Comparison of ENCODE assay signal across 8 cellular contexts in genomic region chr2:25250331-25251031, GRCh38.
A peak's percentile ranks its signal among the peaks of the same experiment; 100 is the strongest.
DNase-seq lines count a peak whose midpoint lies in the region; ATAC-seq, FAIRE-seq and TF ChIP-seq lines count a peak whose summit lies in the region.

No MANE protein-coding gene starts in this region.

- H3K4me1 ChIP-seq in H1 (replicated peaks in 1 of 4; ENCODE audit: control insufficient read depth in 3 of 4, insufficient read depth in 4 of 4, low read length in 3 of 4) (peaks cover 8 to 27% (median 18%) of the 10 kb centered on the region in 4 experiments), psoas muscle (peaks cover 8% of the 10 kb centered on the region)

- peak overlapping the region; percentile 64 for H4K5ac ChIP-seq in H1 (ENCODE audit: insufficient read length, low read depth, low read length)

- no peak; a peak in 1 of 3 replicates for TF ChIP-seq POLR2A in H1 (IDR thresholded peaks at IDR 0.05; ENCODE audit: control extremely low read depth in 1 of 2, low read depth in 2 of 2, low read length in 2 of 2)

- TF ChIP-seq RAD21 in H1 (IDR thresholded peaks at IDR 0.05 in 1 of 2, conservative IDR thresholded peaks at IDR 0.05 in 1 of 2; ENCODE audit: low read depth in 2 of 2, low read length in 2 of 2), result no peak

- POLR2A ChIA-PET in H1 (lab: Charles Lee; ENCODE audit: partially characterized antibody), result interaction anchor here (0.7 to 10.8 kb wide), 16 partner anchors 9 to 98 kb away, joined by 3 to 135 read pairs (median 6); no protein-coding TSS in a partner anchor

- no peak overlapping the region for H2BK120ac ChIP-seq in H1 (replicated peaks; ENCODE audit: low read depth, low read length)

- H3K79me1 ChIP-seq in H1 (ENCODE audit: low read depth, low read length), result no peaks in the 10 kb centered on the region; the same call in none of the 2 replicates

- peak overlapping the region; percentile 16 for H3K27ac ChIP-seq in WERI-Rb-1
- H3K27ac ChIP-seq in H1 (ENCODE audit: low read depth, low read length), result no peak overlapping the region
- H3K27ac ChIP-seq in psoas muscle, result no peak overlapping the region

- intact Hi-C loops in psoas muscle (cut with DNase I), result no loop called here

- peaks cover 8 to 25% of the 10 kb centered on the region in 2 experiments for H4K20me1 ChIP-seq in H1 (replicated peaks in 1 of 2; ENCODE audit: control insufficient read depth in 1 of 2, insufficient read depth in 2 of 2, low read length in 2 of 2)

- peak overlapping the region; percentile 25 for H3K4ac ChIP-seq in H1 (replicated peaks; ENCODE audit: insufficient read length, low read depth, low read length)

- no peak for TF ChIP-seq EP300 in H1 (IDR thresholded peaks at IDR 0.05; ENCODE audit: borderline replicate concordance in 1 of 2, low read depth in 2 of 2, low read length in 2 of 2)

- DNase-seq in WERI-Rb-1, result no peak
- no peak for DNase-seq in H1 (ENCODE audit: low read depth in 1 of 2, low spot score in 2 of 2)
- peak; percentile 15 for DNase-seq in renal cortical epithelial cell (ENCODE audit: low read depth)
- DNase-seq in germinal center (ENCODE audit: low spot score), result no peak
- no peak for DNase-seq in psoas muscle

- H2BK15ac ChIP-seq in H1 (ENCODE audit: low read length), result peak overlapping the region; percentile 72; the same call in 1 of the 2 replicates

- H3K14ac ChIP-seq in H1 (ENCODE audit: insufficient read length), result no peak overlapping the region

- TF ChIP-seq CTCF in WERI-Rb-1 (IDR thresholded peaks at IDR 0.05; ENCODE audit: low read depth, low read length) (no peak), H1 (IDR thresholded peaks at IDR 0.05; ENCODE audit: control extremely low read depth in 1 of 3, insufficient read depth in 1 of 3, low read depth in 1 of 3, low read length in 3 of 3) (no peak), psoas muscle (IDR thresholded peaks at IDR 0.05) (no peak)

- H3K9me3 ChIP-seq in WERI-Rb-1 (ENCODE audit: severe bottlenecking) (no peaks in the 10 kb centered on the region), H1 (ENCODE audit: insufficient read depth in 2 of 2, low read depth in 1 of 2, low read length in 1 of 2) (no peaks in the 10 kb centered on the region), psoas muscle (no peaks in the 10 kb centered on the region)

- H3K18ac ChIP-seq in H1 (ENCODE audit: extremely low read depth, low read length), result peak overlapping the region; percentile 88

- peak overlapping the region; percentile 90 for H4K91ac ChIP-seq in H1 (replicated peaks; ENCODE audit: insufficient read length, low read length)

- H2BK12ac ChIP-seq in H1 (ENCODE audit: low read depth, low read length), result peak overlapping the region; percentile 94; the same call in 1 of the 2 replicates

- no peak overlapping the region for H3K23ac ChIP-seq in H1 (ENCODE audit: insufficient read length)

- peaks cover 69% of the 10 kb centered on the region for H3K36me3 ChIP-seq in WERI-Rb-1
- H3K36me3 ChIP-seq in H1 (ENCODE audit: control insufficient read depth in 2 of 4, insufficient read depth in 4 of 4, low read length in 3 of 4), result peaks cover 25 to 36% (median 26%) of the 10 kb centered on the region in 4 experiments
- peaks cover 0 to 45% of the 10 kb centered on the region in 2 donors for H3K36me3 ChIP-seq in psoas muscle (ENCODE audit: insufficient read depth in 1 of 2, low read depth in 1 of 2)

- H4K8ac ChIP-seq in H1 (ENCODE audit: extremely low read depth, insufficient read depth, low read length), result peak overlapping the region; percentile 53

- peak overlapping the region; percentile 61; the same call in 1 of the 2 replicates for H2BK20ac ChIP-seq in H1 (ENCODE audit: low read length)

- H3K56ac ChIP-seq in H1 (replicated peaks; ENCODE audit: insufficient read length, low read depth, low read length), result peak overlapping the region; percentile 70

- no peak for ATAC-seq in HG03520 (IDR thresholded peaks at IDR 0.05; ENCODE audit: unreplicated experiment)
- no peak for ATAC-seq in HG03469 (IDR thresholded peaks at IDR 0.05; ENCODE audit: unreplicated experiment)
- no peak for ATAC-seq in psoas muscle

- H2AK5ac ChIP-seq in H1 (ENCODE audit: low read depth, low read length), result peak overlapping the region; percentile 82; the same call in 1 of the 2 replicates

- no peak for FAIRE-seq in H1 (lab: Jason Lieb, UNC)

- peaks cover 15% of the 10 kb centered on the region for H3K23me2 ChIP-seq in H1 (ENCODE audit: low read depth, low read length)

- no peaks in the 10 kb centered on the region for H3K27me3 ChIP-seq in WERI-Rb-1 (ENCODE audit: insufficient read depth, low read depth, severe bottlenecking)
- H3K27me3 ChIP-seq in H1 (replicated peaks in 1 of 4; ENCODE audit: control insufficient read depth in 3 of 4, extremely low read depth in 1 of 4, insufficient read depth in 3 of 4, low read length in 3 of 4), result no peaks in the 10 kb centered on the region
- no peaks in the 10 kb centered on the region for H3K27me3 ChIP-seq in psoas muscle (ENCODE audit: insufficient read depth in 3 of 3, low read length in 2 of 3)

- 8% methylated on average over 25 of the region's 27 CpGs; no CpG with 5 or more reads in 1 of the 2 experiments for WGBS in H1 (ENCODE audit: extremely low coverage in 1 of 2, insufficient coverage in 1 of 2, insufficient read length in 1 of 2, insufficient replicate concordance in 2 of 2, low coverage in 1 of 2, low lambda C conversion rate in 2 of 2, missing lambda C conversion rate in 1 of 2), 2 experiments
- WGBS in psoas muscle, 3 donors, result 81 to 84% (median 84%) methylated on average over 27 of the region's 27 CpGs

- H3K79me2 ChIP-seq in H1 (ENCODE audit: control insufficient read depth in 1 of 2, insufficient read depth in 2 of 2, low read length in 2 of 2), result peaks cover 10 to 37% of the 10 kb centered on the region in 2 experiments

- H3K4me3 ChIP-seq in GM08714 (ENCODE audit: low read length) (peak overlapping the region; percentile 46; the same call in 1 of the 2 replicates), WERI-Rb-1 (ENCODE audit: low read depth, low read length) (peak overlapping the region; percentile 21), H1 (ENCODE audit: extremely low read depth in 1 of 4, insufficient read depth in 2 of 4, low read depth in 3 of 4, low read length in 4 of 4) (peak overlapping the region; percentile 83 to 92 (median 86)), psoas muscle (no peak overlapping the region)

- no peak overlapping the region for H2AFZ ChIP-seq in H1 (ENCODE audit: low read length)

- CTCF ChIA-PET in H1 (lab: Charles Lee; ENCODE audit: partially characterized antibody), result interaction anchor here (0.9 to 4.2 kb wide), 10 partner anchors 8 to 64 kb away, joined by 3 to 32 read pairs (median 4); no protein-coding TSS in a partner anchor

- peak overlapping the region; percentile 96 for H2BK5ac ChIP-seq in H1 (ENCODE audit: low read depth, low read length)

- peak overlapping the region in 3 of 4 experiments; percentile 31 to 70 (median 65); a peak in 6 of 7 replicates for H3K9ac ChIP-seq in H1 (replicated peaks in 1 of 4; ENCODE audit: extremely low read depth in 1 of 4, low read depth in 3 of 4, low read length in 3 of 4)

- H3K4me2 ChIP-seq in H1 (ENCODE audit: insufficient read depth in 1 of 2, low read depth in 2 of 2, low read length in 2 of 2), result peak overlapping the region; percentile 95 to 98

TF ChIP-seq in H1, 55 proteins besides CTCF, POLR2A, EP300 and RAD21:
- TF ChIP-seq SIN3A (conservative IDR thresholded peaks at IDR 0.05 in 1 of 2, IDR thresholded peaks at IDR 0.05 in 1 of 2; ENCODE audit: low read depth in 1 of 2, low read length in 2 of 2) (0 out of 4 replicates have a peak, but pooled peaks of 1 of the 2 experiments have one; percentile 57), CREB1 (IDR thresholded peaks at IDR 0.05) (peak; percentile 65), CEBPB (IDR thresholded peaks at IDR 0.05; ENCODE audit: low read depth, low read length) (no peak), JUND (IDR thresholded peaks at IDR 0.05; ENCODE audit: low read length) (peak; percentile 51; the same call in 1 of the 2 replicates), EGR1 (IDR thresholded peaks at IDR 0.05; ENCODE audit: borderline replicate concordance, low read depth, low read length) (peak; percentile 81), TEAD4 (IDR thresholded peaks at IDR 0.05; ENCODE audit: low read depth, low read length) (peak; percentile 9; the same call in 1 of the 2 replicates)
